In genomic region chr5:61767231-61768080, GRCh38 we compare ENCODE assay signal across 17 cellular contexts.
"Had no signal": no experiment of that assay in that cellular context is flagged by ENCODE, and none has a peak within 500 bp of the region (broad histone marks: within the 10 kb centered on the region; RNA-seq: fewer than 3 reads in every experiment).

No MANE protein-coding gene starts in this region.

- H3K4me1 ChIP-seq: gastroesophageal sphincter, heart left ventricle, left ventricle myocardium inferior had no signal

- DNase-seq: activated CD4-positive, alpha-beta T cell treated with anti-CD3 and anti-CD28 coated beads for 1 hour; activated CD8-positive, alpha-beta memory T cell treated with anti-CD3 and anti-CD28 coated beads for 24 hours; activated CD8-positive, alpha-beta memory T cell treated with anti-CD3 and anti-CD28 coated beads, Interleukin-2, amount 50 U/mL, for 48 hours; activated effector memory CD4-positive, alpha-beta T cell treated with Interleukin-2 at 50 U/mL for 16 hours; activated naive CD4-positive, alpha-beta T cell treated with anti-CD3 and anti-CD28 coated beads, Interleukin-2, amount 10 ng/mL, durations not matched to agents 7 days and 5 days; activated naive CD8-positive, alpha-beta T cell treated with anti-CD3 and anti-CD28 coated beads, Interleukin-2, amount 50 U/mL, for 24 hours; activated T-cell treated with anti-CD3 and anti-CD28 coated beads, Interleukin-2, amount 50 U/mL, for 48 hours; aorta; effector CD8-positive, alpha-beta T cell; heart left ventricle; left ventricle myocardium inferior; occipital lobe; stimulated activated CD4-positive, alpha-beta T cell treated with anti-CD3 and anti-CD28 coated beads, Interleukin-2, amount 100 ng/mL, for 24 hours; stimulated activated naive CD8-positive, alpha-beta T cell treated with anti-CD3 and anti-CD28 coated beads, Interleukin-15, Interleukin-2, amounts not matched to agents 100 U/mL and 50 U/mL, for 24 hours; WERI-Rb-1 had no signal

- ATAC-seq: activated naive CD8-positive, alpha-beta T cell treated with anti-CD3 and anti-CD28 coated beads, Interleukin-2, amount 50 U/mL, for 24 hours; esophagus mucosa; gastroesophageal sphincter; heart left ventricle; stimulated activated naive CD8-positive, alpha-beta T cell treated with anti-CD3 and anti-CD28 coated beads, Interleukin-15, Interleukin-2, amounts not matched to agents 100 U/mL and 50 U/mL, for 24 hours had no signal

- H3K4me3 ChIP-seq: gastroesophageal sphincter, heart left ventricle, left ventricle myocardium inferior had no signal

- H3K36me3 ChIP-seq: gastroesophageal sphincter, heart left ventricle, left ventricle myocardium inferior, WERI-Rb-1 had no signal

- H3K27me3 ChIP-seq: gastroesophageal sphincter had no signal

- H3K27ac ChIP-seq: gastroesophageal sphincter, heart left ventricle, left ventricle myocardium inferior, WERI-Rb-1 had no signal
